Comparison of ENCODE assay signal across 1 cellular context in the genomic region with DNA sequence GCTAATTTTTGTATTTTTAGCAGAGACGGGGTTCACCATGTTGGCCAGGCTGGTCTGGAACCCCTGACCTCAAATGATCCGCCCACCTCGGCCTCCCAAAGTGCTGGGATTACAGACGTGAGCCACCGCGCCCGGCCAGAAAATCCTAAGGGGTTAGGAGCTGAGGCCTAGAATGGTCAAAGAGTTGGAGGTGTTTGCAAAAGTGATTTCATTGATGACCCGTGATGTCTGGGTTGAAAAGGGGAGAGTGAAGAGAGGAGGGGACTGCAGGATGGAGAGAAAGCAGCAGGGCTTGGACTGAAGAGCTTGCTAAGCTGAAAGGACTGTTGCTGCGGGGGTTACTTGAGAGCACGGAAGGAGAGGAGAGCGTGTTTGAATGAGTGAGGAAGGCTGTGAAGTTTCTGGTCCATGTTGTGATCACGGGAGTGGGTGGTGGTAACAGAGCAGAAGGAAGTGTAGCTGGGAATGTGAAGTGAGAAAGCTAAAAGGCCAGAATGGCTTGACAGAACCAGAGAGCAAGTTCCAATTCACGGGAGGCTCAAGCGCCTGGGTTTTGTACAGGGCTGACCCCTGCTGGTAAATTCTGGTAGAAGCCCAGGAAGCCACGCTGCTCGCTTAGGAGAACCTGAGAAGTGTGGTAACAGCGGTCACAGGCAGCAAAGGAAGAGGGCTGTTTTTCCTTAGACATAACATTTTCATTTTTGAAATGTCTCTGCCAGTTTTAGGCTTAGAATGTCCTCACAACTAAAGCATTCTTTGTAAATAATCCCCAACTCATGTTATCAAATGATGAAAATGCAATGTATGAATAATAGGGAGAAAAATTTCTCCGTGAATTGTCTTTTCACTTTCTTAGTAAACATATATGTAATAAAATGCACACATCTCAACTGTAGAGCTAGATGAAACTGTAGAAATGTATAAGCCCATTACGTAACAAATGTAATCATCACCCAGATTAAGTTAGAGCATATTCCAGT.
TF ChIP-seq lines count a peak whose summit lies in the region.

No MANE protein-coding gene starts in this region.

TF ChIP-seq in HepG2, 621 proteins besides CTCF, POLR2A, EP300 and RAD21 (continues in another document):
- TF ChIP-seq CCDC6 (CRISPR knock-in tag; IDR thresholded peaks at IDR 0.05) (no peak), JDP2 (CRISPR knock-in tag; IDR thresholded peaks at IDR 0.05; ENCODE audit: borderline replicate concordance) (no peak), ZNF816 (CRISPR knock-in tag; IDR thresholded peaks at IDR 0.05; ENCODE audit: borderline replicate concordance) (no peak), NR2F1 (CRISPR knock-in tag; IDR thresholded peaks at IDR 0.05) (no peak), ZNF430 (CRISPR knock-in tag; IDR thresholded peaks at IDR 0.05) (no peak; the same call in 1 of the 2 replicates), ZNF660 (CRISPR knock-in tag; IDR thresholded peaks at IDR 0.05; ENCODE audit: borderline replicate concordance, low read depth) (no peak), ZNF484 (CRISPR knock-in tag; IDR thresholded peaks at IDR 0.05; ENCODE audit: borderline replicate concordance, low read depth) (no peak), ZNF629 (CRISPR knock-in tag; conservative IDR thresholded peaks at IDR 0.05) (no peak), CBX1 (IDR thresholded peaks at IDR 0.05; ENCODE audit: low read depth) (peak; percentile 45), CENPX (CRISPR knock-in tag; IDR thresholded peaks at IDR 0.05) (no peak), TCF7 (IDR thresholded peaks at IDR 0.05; ENCODE audit: low read depth) (no peak), CREB1 (IDR thresholded peaks at IDR 0.05) (no peak), CREB1 (CRISPR knock-in tag; IDR thresholded peaks at IDR 0.05) (peak; percentile 46; the same call in 1 of the 2 replicates), RFX5 (IDR thresholded peaks at IDR 0.05; ENCODE audit: low read depth, low read length) (no peak), HNRNPL (IDR thresholded peaks at IDR 0.05; ENCODE audit: low read depth, low read length) (no peak), ZNF501 (CRISPR knock-in tag; IDR thresholded peaks at IDR 0.05) (peak; percentile 76; the same call in 1 of the 2 replicates), PITX1 (CRISPR knock-in tag; IDR thresholded peaks at IDR 0.05) (peak; percentile 37; the same call in 1 of the 2 replicates), MED13 (CRISPR knock-in tag; IDR thresholded peaks at IDR 0.05) (0 out of 2 replicates have a peak, but pooled peaks have one; percentile 42), NFE2 (CRISPR knock-in tag; IDR thresholded peaks at IDR 0.05) (no peak), CC2D1A (CRISPR knock-in tag; IDR thresholded peaks at IDR 0.05) (no peak), HCFC1 (IDR thresholded peaks at IDR 0.05; ENCODE audit: low read depth, low read length) (no peak), NFKB2 (CRISPR knock-in tag; IDR thresholded peaks at IDR 0.05; ENCODE audit: borderline replicate concordance) (peak; percentile 36; the same call in 1 of the 2 replicates), TRIM24 (CRISPR knock-in tag; IDR thresholded peaks at IDR 0.05) (no peak), ZNF451 (CRISPR knock-in tag; IDR thresholded peaks at IDR 0.05) (no peak), PCBP2 (optimal IDR thresholded peaks at IDR 0.05; ENCODE audit: low read depth, low read length, poor library complexity, severe bottlenecking) (no peak), JUND (CRISPR knock-in tag; IDR thresholded peaks at IDR 0.05) (no peak), TBX3 (IDR thresholded peaks at IDR 0.05; ENCODE audit: borderline replicate concordance) (no peak), ZNF3 (CRISPR knock-in tag; IDR thresholded peaks at IDR 0.05) (no peak), AGO2 (optimal IDR thresholded peaks at IDR 0.05; ENCODE audit: low read depth, low read length) (no peak), NFIB (CRISPR knock-in tag; IDR thresholded peaks at IDR 0.05; ENCODE audit: borderline replicate concordance) (no peak), ZNF329 (CRISPR knock-in tag; IDR thresholded peaks at IDR 0.05; ENCODE audit: low read depth) (no peak), ZBTB8A (CRISPR knock-in tag; IDR thresholded peaks at IDR 0.05; ENCODE audit: borderline replicate concordance, low read depth) (no peak), AGO1 (IDR thresholded peaks at IDR 0.05; ENCODE audit: low read depth, low read length, poor library complexity, severe bottlenecking) (no peak), SRSF4 (IDR thresholded peaks at IDR 0.05; ENCODE audit: low read depth, low read length, poor library complexity, severe bottlenecking) (no peak), ZFP36L2 (CRISPR knock-in tag; IDR thresholded peaks at IDR 0.05) (no peak)
- TF ChIP-seq, protein P1, sequence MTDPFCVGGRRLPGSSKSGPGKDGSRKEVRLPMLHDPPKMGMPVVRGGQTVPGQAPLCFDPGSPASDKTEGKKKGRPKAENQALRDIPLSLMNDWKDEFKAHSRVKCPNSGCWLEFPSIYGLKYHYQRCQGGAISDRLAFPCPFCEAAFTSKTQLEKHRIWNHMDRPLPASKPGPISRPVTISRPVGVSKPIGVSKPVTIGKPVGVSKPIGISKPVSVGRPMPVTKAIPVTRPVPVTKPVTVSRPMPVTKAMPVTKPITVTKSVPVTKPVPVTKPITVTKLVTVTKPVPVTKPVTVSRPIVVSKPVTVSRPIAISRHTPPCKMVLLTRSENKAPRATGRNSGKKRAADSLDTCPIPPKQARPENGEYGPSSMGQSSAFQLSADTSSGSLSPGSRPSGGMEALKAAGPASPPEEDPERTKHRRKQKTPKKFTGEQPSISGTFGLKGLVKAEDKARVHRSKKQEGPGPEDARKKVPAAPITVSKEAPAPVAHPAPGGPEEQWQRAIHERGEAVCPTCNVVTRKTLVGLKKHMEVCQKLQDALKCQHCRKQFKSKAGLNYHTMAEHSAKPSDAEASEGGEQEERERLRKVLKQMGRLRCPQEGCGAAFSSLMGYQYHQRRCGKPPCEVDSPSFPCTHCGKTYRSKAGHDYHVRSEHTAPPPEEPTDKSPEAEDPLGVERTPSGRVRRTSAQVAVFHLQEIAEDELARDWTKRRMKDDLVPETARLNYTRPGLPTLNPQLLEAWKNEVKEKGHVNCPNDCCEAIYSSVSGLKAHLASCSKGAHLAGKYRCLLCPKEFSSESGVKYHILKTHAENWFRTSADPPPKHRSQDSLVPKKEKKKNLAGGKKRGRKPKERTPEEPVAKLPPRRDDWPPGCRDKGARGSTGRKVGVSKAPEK (CRISPR knock-in tag; IDR thresholded peaks at IDR 0.05; ENCODE audit: borderline replicate concordance) = peak; percentile 96; the same call in 1 of the 2 replicates
- TF ChIP-seq, protein P2, sequence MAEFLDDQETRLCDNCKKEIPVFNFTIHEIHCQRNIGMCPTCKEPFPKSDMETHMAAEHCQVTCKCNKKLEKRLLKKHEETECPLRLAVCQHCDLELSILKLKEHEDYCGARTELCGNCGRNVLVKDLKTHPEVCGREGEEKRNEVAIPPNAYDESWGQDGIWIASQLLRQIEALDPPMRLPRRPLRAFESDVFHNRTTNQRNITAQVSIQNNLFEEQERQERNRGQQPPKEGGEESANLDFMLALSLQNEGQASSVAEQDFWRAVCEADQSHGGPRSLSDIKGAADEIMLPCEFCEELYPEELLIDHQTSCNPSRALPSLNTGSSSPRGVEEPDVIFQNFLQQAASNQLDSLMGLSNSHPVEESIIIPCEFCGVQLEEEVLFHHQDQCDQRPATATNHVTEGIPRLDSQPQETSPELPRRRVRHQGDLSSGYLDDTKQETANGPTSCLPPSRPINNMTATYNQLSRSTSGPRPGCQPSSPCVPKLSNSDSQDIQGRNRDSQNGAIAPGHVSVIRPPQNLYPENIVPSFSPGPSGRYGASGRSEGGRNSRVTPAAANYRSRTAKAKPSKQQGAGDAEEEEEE (CRISPR knock-in tag; IDR thresholded peaks at IDR 0.05; ENCODE audit: borderline replicate concordance) = no peak
- TF ChIP-seq, protein P3, sequence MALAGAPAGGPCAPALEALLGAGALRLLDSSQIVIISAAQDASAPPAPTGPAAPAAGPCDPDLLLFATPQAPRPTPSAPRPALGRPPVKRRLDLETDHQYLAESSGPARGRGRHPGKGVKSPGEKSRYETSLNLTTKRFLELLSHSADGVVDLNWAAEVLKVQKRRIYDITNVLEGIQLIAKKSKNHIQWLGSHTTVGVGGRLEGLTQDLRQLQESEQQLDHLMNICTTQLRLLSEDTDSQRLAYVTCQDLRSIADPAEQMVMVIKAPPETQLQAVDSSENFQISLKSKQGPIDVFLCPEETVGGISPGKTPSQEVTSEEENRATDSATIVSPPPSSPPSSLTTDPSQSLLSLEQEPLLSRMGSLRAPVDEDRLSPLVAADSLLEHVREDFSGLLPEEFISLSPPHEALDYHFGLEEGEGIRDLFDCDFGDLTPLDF (CRISPR knock-in tag; IDR thresholded peaks at IDR 0.05) = no peak
- TF ChIP-seq, protein P4, sequence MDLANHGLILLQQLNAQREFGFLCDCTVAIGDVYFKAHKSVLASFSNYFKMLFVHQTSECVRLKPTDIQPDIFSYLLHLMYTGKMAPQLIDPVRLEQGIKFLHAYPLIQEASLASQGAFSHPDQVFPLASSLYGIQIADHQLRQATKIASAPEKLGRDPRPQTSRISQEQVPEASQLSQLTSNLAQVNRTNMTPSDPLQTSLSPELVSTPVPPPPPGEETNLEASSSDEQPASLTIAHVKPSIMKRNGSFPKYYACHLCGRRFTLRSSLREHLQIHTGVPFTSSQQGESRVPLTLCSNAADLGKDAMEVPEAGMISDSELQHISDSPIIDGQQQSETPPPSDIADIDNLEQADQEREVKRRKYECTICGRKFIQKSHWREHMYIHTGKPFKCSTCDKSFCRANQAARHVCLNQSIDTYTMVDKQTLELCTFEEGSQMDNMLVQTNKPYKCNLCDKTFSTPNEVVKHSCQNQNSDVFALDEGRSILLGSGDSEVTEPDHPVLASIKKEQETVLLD (CRISPR knock-in tag; IDR thresholded peaks at IDR 0.05; ENCODE audit: low read depth) = no peak
- TF ChIP-seq, protein P5, sequence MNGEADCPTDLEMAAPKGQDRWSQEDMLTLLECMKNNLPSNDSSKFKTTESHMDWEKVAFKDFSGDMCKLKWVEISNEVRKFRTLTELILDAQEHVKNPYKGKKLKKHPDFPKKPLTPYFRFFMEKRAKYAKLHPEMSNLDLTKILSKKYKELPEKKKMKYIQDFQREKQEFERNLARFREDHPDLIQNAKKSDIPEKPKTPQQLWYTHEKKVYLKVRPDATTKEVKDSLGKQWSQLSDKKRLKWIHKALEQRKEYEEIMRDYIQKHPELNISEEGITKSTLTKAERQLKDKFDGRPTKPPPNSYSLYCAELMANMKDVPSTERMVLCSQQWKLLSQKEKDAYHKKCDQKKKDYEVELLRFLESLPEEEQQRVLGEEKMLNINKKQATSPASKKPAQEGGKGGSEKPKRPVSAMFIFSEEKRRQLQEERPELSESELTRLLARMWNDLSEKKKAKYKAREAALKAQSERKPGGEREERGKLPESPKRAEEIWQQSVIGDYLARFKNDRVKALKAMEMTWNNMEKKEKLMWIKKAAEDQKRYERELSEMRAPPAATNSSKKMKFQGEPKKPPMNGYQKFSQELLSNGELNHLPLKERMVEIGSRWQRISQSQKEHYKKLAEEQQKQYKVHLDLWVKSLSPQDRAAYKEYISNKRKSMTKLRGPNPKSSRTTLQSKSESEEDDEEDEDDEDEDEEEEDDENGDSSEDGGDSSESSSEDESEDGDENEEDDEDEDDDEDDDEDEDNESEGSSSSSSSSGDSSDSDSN (CRISPR knock-in tag; IDR thresholded peaks at IDR 0.05) = peak; percentile 67
- TF ChIP-seq, protein P6, sequence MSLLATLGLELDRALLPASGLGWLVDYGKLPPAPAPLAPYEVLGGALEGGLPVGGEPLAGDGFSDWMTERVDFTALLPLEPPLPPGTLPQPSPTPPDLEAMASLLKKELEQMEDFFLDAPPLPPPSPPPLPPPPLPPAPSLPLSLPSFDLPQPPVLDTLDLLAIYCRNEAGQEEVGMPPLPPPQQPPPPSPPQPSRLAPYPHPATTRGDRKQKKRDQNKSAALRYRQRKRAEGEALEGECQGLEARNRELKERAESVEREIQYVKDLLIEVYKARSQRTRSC (CRISPR knock-in tag; IDR thresholded peaks at IDR 0.05; ENCODE audit: low read depth) = 0 out of 2 replicates have a peak, but pooled peaks have one; percentile 55
- TF ChIP-seq, protein P7, sequence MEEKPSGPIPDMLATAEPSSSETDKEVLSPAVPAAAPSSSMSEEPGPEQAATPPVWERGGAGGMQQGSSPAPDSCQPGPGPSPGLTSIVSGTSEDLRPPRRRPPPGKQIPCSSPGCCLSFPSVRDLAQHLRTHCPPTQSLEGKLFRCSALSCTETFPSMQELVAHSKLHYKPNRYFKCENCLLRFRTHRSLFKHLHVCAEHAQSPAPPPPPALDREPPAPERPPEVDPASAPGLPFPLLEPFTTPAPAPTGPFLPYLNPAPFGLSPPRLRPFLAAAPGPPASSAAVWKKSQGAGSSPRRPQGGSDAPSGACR (CRISPR knock-in tag; IDR thresholded peaks at IDR 0.05) = no peak
- TF ChIP-seq, protein P8, sequence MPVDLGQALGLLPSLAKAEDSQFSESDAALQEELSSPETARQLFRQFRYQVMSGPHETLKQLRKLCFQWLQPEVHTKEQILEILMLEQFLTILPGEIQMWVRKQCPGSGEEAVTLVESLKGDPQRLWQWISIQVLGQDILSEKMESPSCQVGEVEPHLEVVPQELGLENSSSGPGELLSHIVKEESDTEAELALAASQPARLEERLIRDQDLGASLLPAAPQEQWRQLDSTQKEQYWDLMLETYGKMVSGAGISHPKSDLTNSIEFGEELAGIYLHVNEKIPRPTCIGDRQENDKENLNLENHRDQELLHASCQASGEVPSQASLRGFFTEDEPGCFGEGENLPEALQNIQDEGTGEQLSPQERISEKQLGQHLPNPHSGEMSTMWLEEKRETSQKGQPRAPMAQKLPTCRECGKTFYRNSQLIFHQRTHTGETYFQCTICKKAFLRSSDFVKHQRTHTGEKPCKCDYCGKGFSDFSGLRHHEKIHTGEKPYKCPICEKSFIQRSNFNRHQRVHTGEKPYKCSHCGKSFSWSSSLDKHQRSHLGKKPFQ (CRISPR knock-in tag; IDR thresholded peaks at IDR 0.05; ENCODE audit: insufficient replicate concordance) = no peak
- TF ChIP-seq, protein P9, sequence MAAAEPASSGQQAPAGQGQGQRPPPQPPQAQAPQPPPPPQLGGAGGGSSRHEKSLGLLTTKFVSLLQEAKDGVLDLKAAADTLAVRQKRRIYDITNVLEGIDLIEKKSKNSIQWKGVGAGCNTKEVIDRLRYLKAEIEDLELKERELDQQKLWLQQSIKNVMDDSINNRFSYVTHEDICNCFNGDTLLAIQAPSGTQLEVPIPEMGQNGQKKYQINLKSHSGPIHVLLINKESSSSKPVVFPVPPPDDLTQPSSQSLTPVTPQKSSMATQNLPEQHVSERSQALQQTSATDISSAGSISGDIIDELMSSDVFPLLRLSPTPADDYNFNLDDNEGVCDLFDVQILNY (CRISPR knock-in tag; conservative IDR thresholded peaks at IDR 0.05) = no peak
- TF ChIP-seq, protein P10, sequence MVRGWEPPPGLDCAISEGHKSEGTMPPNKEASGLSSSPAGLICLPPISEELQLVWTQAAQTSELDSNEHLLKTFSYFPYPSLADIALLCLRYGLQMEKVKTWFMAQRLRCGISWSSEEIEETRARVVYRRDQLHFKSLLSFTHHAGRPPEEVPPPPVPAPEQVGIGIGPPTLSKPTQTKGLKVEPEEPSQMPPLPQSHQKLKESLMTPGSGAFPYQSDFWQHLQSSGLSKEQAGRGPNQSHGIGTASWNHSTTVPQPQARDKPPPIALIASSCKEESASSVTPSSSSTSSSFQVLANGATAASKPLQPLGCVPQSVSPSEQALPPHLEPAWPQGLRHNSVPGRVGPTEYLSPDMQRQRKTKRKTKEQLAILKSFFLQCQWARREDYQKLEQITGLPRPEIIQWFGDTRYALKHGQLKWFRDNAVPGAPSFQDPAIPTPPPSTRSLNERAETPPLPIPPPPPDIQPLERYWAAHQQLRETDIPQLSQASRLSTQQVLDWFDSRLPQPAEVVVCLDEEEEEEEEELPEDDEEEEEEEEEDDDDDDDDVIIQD (CRISPR knock-in tag; IDR thresholded peaks at IDR 0.05; ENCODE audit: low read depth) = peak; percentile 57
